16 cellular contexts compared by ENCODE assay signal in genomic region chr16:72609933-72610332, GRCh38.
"Had no signal": no experiment of that assay in that cellular context is flagged by ENCODE, and none has a peak within 500 bp of the region (broad histone marks: within the 10 kb centered on the region; RNA-seq: fewer than 3 reads in every experiment).

No MANE protein-coding gene starts in this region.

- ATAC-seq: right lobe of liver had no signal

- H3K9me3 Mint-ChIP-seq: activated T-helper 1 cell treated with anti-CD3 and anti-CD28 coated beads, Interleukin-12 subunit alpha, Interleukin-12 subunit beta, Interleukin-2, Interleukin-4 antibody, amounts not matched to agents 30 ng/mL and 10 ng/mL and 1 ng/mL, durations not matched to agents 14 hours and 24 hours and 36 hours; stimulated activated naive CD8-positive, alpha-beta T cell treated with anti-CD3 and anti-CD28 coated beads, Interleukin-15, Interleukin-2, amounts not matched to agents 100 ng/mL and 50 ng/mL, for 24 hours; type B pancreatic cell had no signal

- H3K27me3 ChIP-seq: brain microvascular endothelial cell, right lobe of liver had no signal

- H3K4me3 Mint-ChIP-seq: activated naive CD8-positive, alpha-beta T cell treated with anti-CD3 and anti-CD28 coated beads, Interleukin-2, amount 10 ng/mL, durations not matched to agents 7 days and 5 days; activated T-helper 1 cell treated with anti-CD3 and anti-CD28 coated beads, Interleukin-12 subunit alpha, Interleukin-12 subunit beta, Interleukin-2, Interleukin-4 antibody, amounts not matched to agents 30 ng/mL and 10 ng/mL and 1 ng/mL, durations not matched to agents 14 hours and 24 hours and 36 hours; nephron progenitor cell; stimulated activated naive CD8-positive, alpha-beta T cell treated with anti-CD3 and anti-CD28 coated beads, Interleukin-15, Interleukin-2, amounts not matched to agents 100 ng/mL and 50 ng/mL, for 24 hours; type B pancreatic cell had no signal

- H3K36me3 ChIP-seq: brain microvascular endothelial cell, right lobe of liver had no signal

- H3K4me1 Mint-ChIP-seq: activated naive CD8-positive, alpha-beta T cell treated with anti-CD3 and anti-CD28 coated beads, Interleukin-2, amount 10 ng/mL, durations not matched to agents 7 days and 5 days had no signal

- H3K27me3 Mint-ChIP-seq: activated naive CD8-positive, alpha-beta T cell treated with anti-CD3 and anti-CD28 coated beads, Interleukin-2, amount 10 ng/mL, durations not matched to agents 7 days and 5 days; stimulated activated naive CD8-positive, alpha-beta T cell treated with anti-CD3 and anti-CD28 coated beads, Interleukin-15, Interleukin-2, amounts not matched to agents 100 ng/mL and 50 ng/mL, for 24 hours; type B pancreatic cell had no signal

- H3K4me3 ChIP-seq: right lobe of liver, smooth muscle cell had no signal

- H3K27ac Mint-ChIP-seq: activated naive CD8-positive, alpha-beta T cell treated with anti-CD3 and anti-CD28 coated beads, Interleukin-2, amount 10 ng/mL, durations not matched to agents 7 days and 5 days; activated T-helper 1 cell treated with anti-CD3 and anti-CD28 coated beads, Interleukin-12 subunit alpha, Interleukin-12 subunit beta, Interleukin-2, Interleukin-4 antibody, amounts not matched to agents 30 ng/mL and 10 ng/mL and 1 ng/mL, durations not matched to agents 14 hours and 24 hours and 36 hours; nephron progenitor cell; stimulated activated naive CD8-positive, alpha-beta T cell treated with anti-CD3 and anti-CD28 coated beads, Interleukin-15, Interleukin-2, amounts not matched to agents 100 ng/mL and 50 ng/mL, for 24 hours; type B pancreatic cell had no signal

- H3K4me2 ChIP-seq: smooth muscle cell had no signal

- DNase-seq: activated CD4-positive, alpha-beta T cell treated with anti-CD3 and anti-CD28 coated beads, Interleukin-2, amount 50 U/mL, for 1 hour; activated naive CD4-positive, alpha-beta T cell; activated naive CD8-positive, alpha-beta T cell treated with anti-CD3 and anti-CD28 coated beads, Interleukin-2, amount 10 ng/mL, durations not matched to agents 7 days and 5 days; brain microvascular endothelial cell; effector memory CD4-positive, alpha-beta T cell; foreskin fibroblast; glutamatergic neuron; kidney glomerular epithelial cell; nephron progenitor cell; right lobe of liver; stimulated activated CD4-positive, alpha-beta T cell treated with anti-CD3 and anti-CD28 coated beads, Interleukin-4, amount 100 ng/mL, for 4 hours; stimulated activated CD8-positive, alpha-beta memory T cell treated with anti-CD3 and anti-CD28 coated beads, Interleukin-4, amount 100 ng/mL, for 48 hours had no signal

- H3K27ac ChIP-seq: brain microvascular endothelial cell, right lobe of liver had no signal

- H3K4me1 ChIP-seq: right lobe of liver had no signal

- H3K9me3 ChIP-seq: right lobe of liver had no signal
